1 cellular context compared by ENCODE assay signal in the genomic region with DNA sequence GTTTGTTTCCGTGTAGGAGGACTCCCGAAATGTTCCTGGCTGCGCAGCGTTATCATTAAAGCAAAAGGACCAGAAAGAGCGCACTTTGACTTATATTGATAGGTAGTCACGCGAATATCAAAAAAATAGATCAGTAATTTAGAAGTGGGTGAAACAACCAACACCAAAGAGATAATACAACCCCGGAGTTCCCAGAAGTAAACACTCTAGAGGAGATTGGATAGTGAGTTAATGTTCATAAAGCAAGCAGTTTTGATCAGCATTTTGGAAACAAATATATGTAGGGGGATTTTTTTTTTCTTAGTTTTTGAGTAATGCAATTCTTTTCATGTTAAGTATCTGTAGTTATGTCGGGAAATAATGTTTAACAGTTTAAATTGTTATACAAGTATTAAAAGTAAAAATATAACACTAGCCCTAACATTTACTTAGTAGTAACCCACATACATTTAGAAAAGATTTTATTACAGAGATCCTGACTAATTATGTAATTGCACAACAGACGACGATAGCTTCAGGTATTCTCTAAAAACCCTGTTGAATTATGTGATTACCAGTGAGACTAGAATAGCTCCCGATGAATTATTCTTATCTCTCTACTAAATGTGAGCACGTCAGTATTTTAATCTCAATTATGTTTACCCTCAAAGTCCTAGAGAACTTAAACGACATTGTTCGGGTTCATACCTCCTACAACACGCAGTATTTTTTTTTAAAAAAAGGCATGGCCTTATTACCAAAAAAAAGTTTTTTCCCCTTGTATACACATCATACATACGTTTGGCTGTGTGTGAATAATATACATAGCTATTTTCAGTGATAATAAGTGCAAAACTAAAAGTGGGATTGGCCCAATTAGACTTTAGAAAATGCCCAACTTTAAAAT.
TF ChIP-seq lines count a peak whose summit lies in the region.

No MANE protein-coding gene starts in this region.

TF ChIP-seq in GM23338, 12 proteins besides CTCF, POLR2A, EP300 and RAD21 (continued from another document):
- TF ChIP-seq, protein P1, sequence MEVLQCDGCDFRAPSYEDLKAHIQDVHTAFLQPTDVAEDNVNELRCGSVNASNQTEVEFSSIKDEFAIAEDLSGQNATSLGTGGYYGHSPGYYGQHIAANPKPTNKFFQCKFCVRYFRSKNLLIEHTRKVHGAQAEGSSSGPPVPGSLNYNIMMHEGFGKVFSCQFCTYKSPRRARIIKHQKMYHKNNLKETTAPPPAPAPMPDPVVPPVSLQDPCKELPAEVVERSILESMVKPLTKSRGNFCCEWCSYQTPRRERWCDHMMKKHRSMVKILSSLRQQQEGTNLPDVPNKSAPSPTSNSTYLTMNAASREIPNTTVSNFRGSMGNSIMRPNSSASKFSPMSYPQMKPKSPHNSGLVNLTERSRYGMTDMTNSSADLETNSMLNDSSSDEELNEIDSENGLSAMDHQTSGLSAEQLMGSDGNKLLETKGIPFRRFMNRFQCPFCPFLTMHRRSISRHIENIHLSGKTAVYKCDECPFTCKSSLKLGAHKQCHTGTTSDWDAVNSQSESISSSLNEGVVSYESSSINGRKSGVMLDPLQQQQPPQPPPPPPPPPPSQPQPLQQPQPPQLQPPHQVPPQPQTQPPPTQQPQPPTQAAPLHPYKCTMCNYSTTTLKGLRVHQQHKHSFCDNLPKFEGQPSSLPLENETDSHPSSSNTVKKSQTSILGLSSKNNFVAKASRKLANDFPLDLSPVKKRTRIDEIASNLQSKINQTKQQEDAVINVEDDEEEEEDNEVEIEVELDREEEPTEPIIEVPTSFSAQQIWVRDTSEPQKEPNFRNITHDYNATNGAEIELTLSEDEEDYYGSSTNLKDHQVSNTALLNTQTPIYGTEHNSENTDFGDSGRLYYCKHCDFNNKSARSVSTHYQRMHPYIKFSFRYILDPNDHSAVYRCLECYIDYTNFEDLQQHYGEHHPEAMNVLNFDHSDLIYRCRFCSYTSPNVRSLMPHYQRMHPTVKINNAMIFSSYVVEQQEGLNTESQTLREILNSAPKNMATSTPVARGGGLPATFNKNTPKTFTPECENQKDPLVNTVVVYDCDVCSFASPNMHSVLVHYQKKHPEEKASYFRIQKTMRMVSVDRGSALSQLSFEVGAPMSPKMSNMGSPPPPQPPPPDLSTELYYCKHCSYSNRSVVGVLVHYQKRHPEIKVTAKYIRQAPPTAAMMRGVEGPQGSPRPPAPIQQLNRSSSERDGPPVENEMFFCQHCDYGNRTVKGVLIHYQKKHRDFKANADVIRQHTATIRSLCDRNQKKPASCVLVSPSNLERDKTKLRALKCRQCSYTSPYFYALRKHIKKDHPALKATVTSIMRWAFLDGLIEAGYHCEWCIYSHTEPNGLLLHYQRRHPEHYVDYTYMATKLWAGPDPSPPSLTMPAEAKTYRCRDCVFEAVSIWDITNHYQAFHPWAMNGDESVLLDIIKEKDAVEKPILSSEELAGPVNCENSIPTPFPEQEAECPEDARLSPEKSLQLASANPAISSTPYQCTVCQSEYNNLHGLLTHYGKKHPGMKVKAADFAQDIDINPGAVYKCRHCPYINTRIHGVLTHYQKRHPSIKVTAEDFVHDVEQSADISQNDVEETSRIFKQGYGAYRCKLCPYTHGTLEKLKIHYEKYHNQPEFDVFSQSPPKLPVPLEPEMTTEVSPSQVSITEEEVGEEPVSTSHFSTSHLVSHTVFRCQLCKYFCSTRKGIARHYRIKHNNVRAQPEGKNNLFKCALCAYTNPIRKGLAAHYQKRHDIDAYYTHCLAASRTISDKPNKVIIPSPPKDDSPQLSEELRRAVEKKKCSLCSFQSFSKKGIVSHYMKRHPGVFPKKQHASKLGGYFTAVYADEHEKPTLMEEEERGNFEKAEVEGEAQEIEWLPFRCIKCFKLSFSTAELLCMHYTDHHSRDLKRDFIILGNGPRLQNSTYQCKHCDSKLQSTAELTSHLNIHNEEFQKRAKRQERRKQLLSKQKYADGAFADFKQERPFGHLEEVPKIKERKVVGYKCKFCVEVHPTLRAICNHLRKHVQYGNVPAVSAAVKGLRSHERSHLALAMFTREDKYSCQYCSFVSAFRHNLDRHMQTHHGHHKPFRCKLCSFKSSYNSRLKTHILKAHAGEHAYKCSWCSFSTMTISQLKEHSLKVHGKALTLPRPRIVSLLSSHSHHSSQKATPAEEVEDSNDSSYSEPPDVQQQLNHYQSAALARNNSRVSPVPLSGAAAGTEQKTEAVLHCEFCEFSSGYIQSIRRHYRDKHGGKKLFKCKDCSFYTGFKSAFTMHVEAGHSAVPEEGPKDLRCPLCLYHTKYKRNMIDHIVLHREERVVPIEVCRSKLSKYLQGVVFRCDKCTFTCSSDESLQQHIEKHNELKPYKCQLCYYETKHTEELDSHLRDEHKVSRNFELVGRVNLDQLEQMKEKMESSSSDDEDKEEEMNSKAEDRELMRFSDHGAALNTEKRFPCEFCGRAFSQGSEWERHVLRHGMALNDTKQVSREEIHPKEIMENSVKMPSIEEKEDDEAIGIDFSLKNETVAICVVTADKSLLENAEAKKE (CRISPR knock-in tag; IDR thresholded peaks at IDR 0.05), result no peak
TF ChIP-seq in GM23338: peak in this region for 1.
